In the genomic region with DNA sequence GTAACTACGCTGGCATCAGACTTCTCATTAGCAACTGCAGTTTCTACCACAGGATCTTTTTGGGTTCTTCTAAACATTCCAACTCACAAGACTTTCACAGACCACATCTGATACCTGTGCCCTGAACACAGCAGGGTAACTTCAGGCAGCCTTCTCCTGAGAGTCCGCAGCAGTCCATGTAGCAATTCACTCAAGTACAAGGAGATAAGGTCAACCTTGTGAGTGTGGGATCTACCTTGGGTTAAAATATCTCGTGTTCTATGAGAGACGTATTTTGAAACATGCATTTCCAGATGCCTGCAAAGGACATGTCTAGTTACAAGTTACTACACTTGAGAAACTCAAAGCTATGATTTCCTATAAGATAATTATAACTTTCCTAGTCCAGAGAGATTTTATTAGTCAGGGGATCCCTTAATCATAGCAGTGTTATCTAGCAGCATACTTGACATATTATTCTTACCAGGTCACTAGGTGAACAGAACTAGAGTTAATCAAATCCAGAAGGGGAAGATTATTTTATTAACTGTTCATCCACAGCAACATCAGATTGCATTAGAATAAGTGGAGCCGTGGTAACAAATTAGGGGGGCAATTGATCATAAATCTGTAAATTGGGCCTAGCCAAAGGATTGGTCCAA, we compare ENCODE assay signal across 21 cellular contexts.
"Had no signal": no experiment of that assay in that cellular context is flagged by ENCODE, and none has a peak within 500 bp of the region (broad histone marks: within the 10 kb centered on the region; RNA-seq: fewer than 3 reads in every experiment).

No MANE protein-coding gene starts in this region.

- H3K4me1 Mint-ChIP-seq: activated B cell treated with CpG ODN at 0.5 μM for 24 hours; naive thymus-derived CD4-positive, alpha-beta T cell; stimulated activated naive B cell treated with anti-CD40 and anti-IgM and Interleukin-4, amounts not matched to agents 10 μg/mL and 1 μg/mL and 100 μg/mL, for 72 hours had no signal

- H3K9me3 ChIP-seq: breast epithelium, mucosa of descending colon, pancreas, tibial nerve, vagina had no signal

- H3K9me3 Mint-ChIP-seq: activated B cell treated with CpG ODN at 0.5 μM for 24 hours; activated CD8-positive, alpha-beta T cell treated with anti-CD3 and anti-CD28 coated beads for 36 hours; activated T-cell treated with anti-CD3 and anti-CD28 coated beads, Interleukin-2, amount 50 U/mL, for 4 hours; effector memory CD8-positive, alpha-beta T cell; naive thymus-derived CD4-positive, alpha-beta T cell; stimulated activated naive B cell treated with anti-CD40 and anti-IgM and Interleukin-4, amounts not matched to agents 10 μg/mL and 1 μg/mL and 100 μg/mL, for 72 hours; T-helper 2 cell treated with Interferon-gamma antibody and Interleukin-4, amounts not matched to agents 5 μg/mL and 100 μg/mL, for 36 hours had no signal

- H3K27me3 ChIP-seq: breast epithelium, pancreas, tibial nerve, vagina had no signal

- H3K4me3 Mint-ChIP-seq: activated B cell treated with CpG ODN at 0.5 μM for 24 hours; activated CD8-positive, alpha-beta T cell treated with anti-CD3 and anti-CD28 coated beads for 36 hours; activated T-cell treated with anti-CD3 and anti-CD28 coated beads, Interleukin-2, amount 50 U/mL, for 4 hours; effector memory CD8-positive, alpha-beta T cell; naive thymus-derived CD4-positive, alpha-beta T cell; stimulated activated naive B cell treated with anti-CD40 and anti-IgM and Interleukin-4, amounts not matched to agents 10 μg/mL and 1 μg/mL and 100 μg/mL, for 72 hours; T-helper 2 cell treated with Interferon-gamma antibody and Interleukin-4, amounts not matched to agents 5 μg/mL and 100 μg/mL, for 36 hours had no signal

- H3K27ac Mint-ChIP-seq: activated B cell treated with CpG ODN at 0.5 μM for 24 hours; activated CD8-positive, alpha-beta T cell treated with anti-CD3 and anti-CD28 coated beads for 36 hours; naive thymus-derived CD4-positive, alpha-beta T cell; stimulated activated naive B cell treated with anti-CD40 and anti-IgM and Interleukin-4, amounts not matched to agents 10 μg/mL and 1 μg/mL and 100 μg/mL, for 72 hours; T-helper 2 cell treated with Interferon-gamma antibody and Interleukin-4, amounts not matched to agents 5 μg/mL and 100 μg/mL, for 36 hours had no signal

- ATAC-seq: activated CD8-positive, alpha-beta T cell treated with anti-CD3 and anti-CD28 coated beads for 36 hours; activated T-cell treated with anti-CD3 and anti-CD28 coated beads, Interleukin-2, amount 50 U/mL, for 4 hours; effector memory CD8-positive, alpha-beta T cell; left lobe of liver; mucosa of descending colon; naive thymus-derived CD4-positive, alpha-beta T cell; pancreas; stimulated activated naive B cell treated with anti-CD40 and anti-IgM and Interleukin-4, amounts not matched to agents 10 μg/mL and 1 μg/mL and 100 μg/mL, for 72 hours had no signal

- H3K4me1 ChIP-seq: breast epithelium, pancreas, tibial nerve, vagina had no signal

- H3K27me3 Mint-ChIP-seq: activated B cell treated with CpG ODN at 0.5 μM for 24 hours; activated CD8-positive, alpha-beta T cell treated with anti-CD3 and anti-CD28 coated beads for 36 hours; effector memory CD8-positive, alpha-beta T cell; naive thymus-derived CD4-positive, alpha-beta T cell; stimulated activated naive B cell treated with anti-CD40 and anti-IgM and Interleukin-4, amounts not matched to agents 10 μg/mL and 1 μg/mL and 100 μg/mL, for 72 hours had no signal

- H3K27ac ChIP-seq: breast epithelium, epithelial cell of prostate, pancreas, tibial nerve, vagina had no signal

- H3K36me3 ChIP-seq: breast epithelium had no signal

- DNase-seq: activated B cell treated with CpG ODN at 0.5 μM for 24 hours; activated CD4-positive, alpha-beta T cell treated with anti-CD3 and anti-CD28 coated beads for 48 hours; activated CD8-positive, alpha-beta T cell treated with anti-CD3 and anti-CD28 coated beads for 36 hours; activated gamma-delta T cell treated with Interleukin-2 at 50 U/mL for 16 hours; activated T-cell treated with anti-CD3 and anti-CD28 coated beads, Interleukin-2, amount 50 U/mL, for 4 hours; aorta; dermis blood vessel endothelial cell; effector memory CD8-positive, alpha-beta T cell; islet precursor cell; mucosa of descending colon; naive thymus-derived CD4-positive, alpha-beta T cell; pancreas; retina; stimulated activated CD4-positive, alpha-beta T cell treated with anti-CD3 and anti-CD28 coated beads, Interleukin-2, amount 100 ng/mL, for 48 hours; stimulated activated naive B cell treated with anti-CD40 and anti-IgM and Interleukin-4, amounts not matched to agents 10 μg/mL and 1 μg/mL and 100 μg/mL, for 72 hours had no signal

- H3K4me3 ChIP-seq: breast epithelium, mucosa of descending colon, pancreas, tibial nerve, vagina had no signal
